1 cellular context compared by ENCODE assay signal in the genomic region with DNA sequence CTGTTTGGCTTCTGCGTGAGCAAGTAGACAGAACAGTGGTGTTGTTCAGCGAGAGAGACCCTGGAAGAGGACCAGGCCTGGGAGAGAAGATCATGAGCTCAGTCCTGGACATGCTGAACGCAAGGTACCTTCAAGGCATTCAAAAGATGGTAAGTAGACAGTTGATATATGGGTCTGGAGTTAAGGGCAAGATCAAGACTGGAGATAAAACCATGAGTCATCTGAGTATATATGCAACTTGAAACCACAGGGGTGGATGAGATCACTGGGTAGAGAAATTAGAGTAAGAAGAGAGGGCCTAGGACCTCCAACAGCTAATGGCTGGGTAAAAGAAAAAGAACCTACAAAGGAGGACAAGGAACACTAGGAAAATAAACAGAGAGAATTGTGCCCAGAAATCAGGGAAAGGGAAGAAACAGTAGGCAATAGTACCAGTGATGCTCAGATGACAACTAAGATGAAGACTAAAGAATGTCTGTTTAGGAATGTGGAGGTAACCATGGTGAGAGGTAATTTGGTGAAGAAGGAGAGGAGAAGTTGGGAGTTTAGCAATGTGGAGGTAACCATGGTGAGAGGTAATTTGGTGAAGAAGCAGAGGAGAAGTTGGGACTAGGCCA.
A peak's percentile ranks its signal among the peaks of the same experiment; 100 is the strongest.
TF ChIP-seq lines count a peak whose summit lies in the region.

No MANE protein-coding gene starts in this region.

TF ChIP-seq in endothelial cell of umbilical vein, 7 proteins besides CTCF, POLR2A, EP300 and RAD21:
- TF ChIP-seq JUN (IDR thresholded peaks at IDR 0.05; ENCODE audit: borderline replicate concordance, insufficient read depth, insufficient read length, low read depth): peak; percentile 61
- no peak for TF ChIP-seq POLR2AphosphoS5 (IDR thresholded peaks at IDR 0.05; ENCODE audit: insufficient read depth, low read depth, low read length)
- TF ChIP-seq, protein P1, sequence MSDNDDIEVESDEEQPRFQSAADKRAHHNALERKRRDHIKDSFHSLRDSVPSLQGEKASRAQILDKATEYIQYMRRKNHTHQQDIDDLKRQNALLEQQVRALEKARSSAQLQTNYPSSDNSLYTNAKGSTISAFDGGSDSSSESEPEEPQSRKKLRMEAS (IDR thresholded peaks at IDR 0.05; ENCODE audit: insufficient read depth, insufficient read length): no peak
- TF ChIP-seq GATA2 (IDR thresholded peaks at IDR 0.05; ENCODE audit: insufficient read depth, insufficient read length, low read depth, low read length): peak; percentile 95
- TF ChIP-seq FOS (IDR thresholded peaks at IDR 0.05; ENCODE audit: borderline replicate concordance, insufficient read depth, low read length): peak; percentile 67
